8 cellular contexts compared by ENCODE assay signal in genomic region chr2:240567137-240567871, GRCh38. TPM values are rescaled to one million over a fixed set of nuclear protein-coding genes. Genes with fewer than 3 reads are reported as not detected.
DNase-seq lines count a peak whose midpoint lies in the region; ATAC-seq and TF ChIP-seq lines count a peak whose summit lies in the region.

No MANE protein-coding gene starts in this region.

- H3K4ac ChIP-seq in neuronal stem cell (ENCODE audit: low read length): peak overlapping the region; percentile 53

- H3K4me3 Mint-ChIP-seq in activated CD8-positive, alpha-beta T cell treated with anti-CD3 and anti-CD28 coated beads for 36 hours: peak overlapping the region; percentile 98

- POLR2A ChIA-PET in activated CD8-positive, alpha-beta T cell treated with anti-CD3 and anti-CD28 coated beads for 36 hours (lab: Charles Lee): interaction anchor here (1.0 to 13.3 kb wide), 4 partner anchors 13 to 585 kb away, joined by 3 to 118 read pairs (median 18); partner anchors contain the start of genes CAPN10 and GPR35

- peaks cover 2% of the 10 kb centered on the region for H3K79me1 ChIP-seq in neuronal stem cell (ENCODE audit: low read depth, low read length)

- peak overlapping the region; percentile 88 for H3K9ac ChIP-seq in neuronal stem cell (ENCODE audit: low read depth, low read length, poor library complexity)

- peak overlapping the region; percentile 98 for H2AK5ac ChIP-seq in neuronal stem cell (ENCODE audit: low read depth, low read length)

- peak overlapping the region; percentile 93 for H3K23ac ChIP-seq in neuronal stem cell (ENCODE audit: low read depth, low read length, poor library complexity)

- H4K91ac ChIP-seq in neuronal stem cell (ENCODE audit: low read depth, low read length, poor library complexity): no peak overlapping the region

- no peak for TF ChIP-seq POLR2A in esophagus squamous epithelium (IDR thresholded peaks at IDR 0.05)

- H3K4me2 ChIP-seq in neuronal stem cell (ENCODE audit: insufficient read depth, low read length, poor library complexity, severe bottlenecking): peak overlapping the region; percentile 66

- peaks cover 31% of the 10 kb centered on the region for H3K36me3 Mint-ChIP-seq in activated CD8-positive, alpha-beta T cell treated with anti-CD3 and anti-CD28 coated beads for 36 hours (ENCODE audit: low read depth)

- H3K4me1 Mint-ChIP-seq in activated CD8-positive, alpha-beta T cell treated with anti-CD3 and anti-CD28 coated beads for 36 hours (ENCODE audit: low read depth): peaks cover 55% of the 10 kb centered on the region

- H3K27ac Mint-ChIP-seq in activated CD8-positive, alpha-beta T cell treated with anti-CD3 and anti-CD28 coated beads for 36 hours: peak overlapping the region; percentile 95

- TF ChIP-seq CTCF in activated CD8-positive, alpha-beta T cell treated with anti-CD3 and anti-CD28 coated beads for 36 hours (IDR thresholded peaks at IDR 0.05): no peak
- TF ChIP-seq CTCF in esophagus squamous epithelium (IDR thresholded peaks at IDR 0.05): no peak

- peak overlapping the region; percentile 87 for H2BK5ac ChIP-seq in neuronal stem cell (ENCODE audit: low read length)

- H3K27ac ChIP-seq in esophagus squamous epithelium: peak overlapping the region; percentile 92 to 98 (median 97)
- H3K27ac ChIP-seq in neuronal stem cell (replicated peaks; ENCODE audit: low read length): no peak overlapping the region

- peak; percentile 59 for DNase-seq in activated T-cell treated with anti-CD3 and anti-CD28 coated beads, Interleukin-2, amount 50 U/mL, for 1 hour
- DNase-seq in activated T-cell treated with anti-CD3 and anti-CD28 coated beads for 4 hours: no peak
- peak; percentile 48 for DNase-seq in activated CD8-positive, alpha-beta T cell treated with anti-CD3 and anti-CD28 coated beads for 36 hours
- no peak for DNase-seq in esophagus squamous epithelium (lab: John Stamatoyannopoulos, UW)
- DNase-seq in neuronal stem cell (ENCODE audit: low spot score): no peak

- H3K36me3 ChIP-seq in esophagus squamous epithelium (peaks cover 0 to 18% (median 2%) of the 10 kb centered on the region in 3 donors), neuronal stem cell (replicated peaks in 1 of 2; ENCODE audit: control insufficient read depth in 2 of 2, insufficient read depth in 2 of 2, low read length in 2 of 2) (peaks cover 0 to 11% of the 10 kb centered on the region in 2 donors)

- H2BK15ac ChIP-seq in neuronal stem cell (ENCODE audit: low read length): peak overlapping the region; percentile 97

- peak overlapping the region; percentile 71 for H3K14ac ChIP-seq in neuronal stem cell (ENCODE audit: low read length)

- peaks cover 50 to 89% (median 51%) of the 10 kb centered on the region in 3 donors for H3K4me1 ChIP-seq in esophagus squamous epithelium
- H3K4me1 ChIP-seq in neuronal stem cell (ENCODE audit: control insufficient read depth in 2 of 2, insufficient read depth in 1 of 2, low read depth in 1 of 2, low read length in 2 of 2): peaks cover 25% of the 10 kb centered on the region in 2 donors

- no peak for ATAC-seq in activated CD8-positive, alpha-beta T cell treated with anti-CD3 and anti-CD28 coated beads for 36 hours
- ATAC-seq in HG02938 (IDR thresholded peaks at IDR 0.05; ENCODE audit: unreplicated experiment) (no peak), HG03280 (IDR thresholded peaks at IDR 0.05; ENCODE audit: unreplicated experiment) (no peak), HG02623 (IDR thresholded peaks at IDR 0.05; ENCODE audit: unreplicated experiment) (no peak)

- peak overlapping the region; percentile 97 for H2AFZ ChIP-seq in neuronal stem cell (ENCODE audit: low read length)

- CTCF ChIA-PET in activated CD8-positive, alpha-beta T cell treated with anti-CD3 and anti-CD28 coated beads for 36 hours (lab: Charles Lee): interaction anchor here (0.9 to 5.3 kb wide), 9 partner anchors 9 to 72 kb away, joined by 3 to 50 read pairs (median 15); partner anchors contain the start of gene CAPN10

- H3K4me3 ChIP-seq in esophagus squamous epithelium (peak overlapping the region; percentile 44 to 94 (median 75)), neuronal stem cell (ENCODE audit: low read length in 2 of 2) (peak overlapping the region; percentile 57 to 78)

- peak overlapping the region; percentile 96 for H3K18ac ChIP-seq in neuronal stem cell (ENCODE audit: low read length)

- intact Hi-C loops in activated CD8-positive, alpha-beta T cell treated with anti-CD3 and anti-CD28 coated beads for 36 hours (cut with micrococcal nuclease): loop anchor here (5.0 kb wide), 2 partner anchors 50 to 55 kb away; no protein-coding TSS in a partner anchor
- intact Hi-C loops in esophagus squamous epithelium (cut with DNase I): no loop called here

- 17 to 41% methylated on average over 6 to 18 of the region's 26 CpGs for WGBS in esophagus squamous epithelium, 2 donors
- WGBS in neuronal stem cell (ENCODE audit: extremely low coverage in 2 of 2, insufficient read length in 2 of 2, insufficient replicate concordance in 1 of 2), 2 donors: no CpG with 5 or more reads among the region's 26 CpGs

- H4K8ac ChIP-seq in neuronal stem cell (ENCODE audit: low read depth, low read length): no peak overlapping the region

- no peaks in the 10 kb centered on the region for H3K27me3 Mint-ChIP-seq in activated CD8-positive, alpha-beta T cell treated with anti-CD3 and anti-CD28 coated beads for 36 hours

- peak overlapping the region; percentile 94 for H2BK12ac ChIP-seq in neuronal stem cell (ENCODE audit: low read length)

- H3K9me3 Mint-ChIP-seq in activated CD8-positive, alpha-beta T cell treated with anti-CD3 and anti-CD28 coated beads for 36 hours: no peaks in the 10 kb centered on the region

- H2BK120ac ChIP-seq in neuronal stem cell (ENCODE audit: low read depth, low read length): peak overlapping the region; percentile 74

- H3K27me3 ChIP-seq in esophagus squamous epithelium (no peaks in the 10 kb centered on the region), neuronal stem cell (ENCODE audit: control insufficient read depth in 3 of 3, insufficient read depth in 3 of 3, low read depth in 1 of 3, low read length in 3 of 3) (peaks cover 0 to 32% (median 16%) of the 10 kb centered on the region in 3 experiments)

- H3K9me3 ChIP-seq in esophagus squamous epithelium: no peaks in the 10 kb centered on the region
- peaks cover 0 to 4% of the 10 kb centered on the region in 2 donors for H3K9me3 ChIP-seq in neuronal stem cell (replicated peaks in 1 of 2; ENCODE audit: control insufficient read depth in 2 of 2, insufficient read depth in 1 of 2, low read depth in 1 of 2, low read length in 2 of 2)

RNA-seq across cellular contexts. Expression of gene RNPEPL1, which starts 1.0 kb away (rescaled TPM):
- 10 to 100 TPM; 39.1 to 40.5 TPM for total RNA-seq in activated CD8-positive, alpha-beta T cell treated with anti-CD3 and anti-CD28 coated beads for 36 hours
- total RNA-seq in esophagus squamous epithelium: 10 to 100 TPM; 41.9 to 96.5 (median 48.1) TPM
- 15.2 TPM for polyA plus RNA-seq in neuronal stem cell (2013, experiment 1 of 2)
- polyA plus RNA-seq in neuronal stem cell (2013, experiment 2 of 2): 15.3 TPM

RNA-seq across cellular contexts. Expression of gene DUSP28, which starts 7.1 kb away (rescaled TPM):
- total RNA-seq in activated CD8-positive, alpha-beta T cell treated with anti-CD3 and anti-CD28 coated beads for 36 hours: 1 to 10 TPM; 4.5 to 6.2 TPM
- 10 to 100 TPM in 1 of 4 donors, 1 to 10 TPM in 3; 2.0 to 10.5 (median 5.3) TPM for total RNA-seq in esophagus squamous epithelium
- 3.8 TPM for polyA plus RNA-seq in neuronal stem cell (2013, experiment 1 of 2)
- polyA plus RNA-seq in neuronal stem cell (2013, experiment 2 of 2): 3.2 TPM

RNA-seq across cellular contexts. Expression of gene ANKMY1, which starts 9.5 kb away (rescaled TPM):
- 10 to 100 TPM; 14.5 to 18.6 TPM for total RNA-seq in activated CD8-positive, alpha-beta T cell treated with anti-CD3 and anti-CD28 coated beads for 36 hours
- 10 to 100 TPM in 3 of 4 donors, 1 to 10 TPM in 1; 8.2 to 23.8 (median 17.1) TPM for total RNA-seq in esophagus squamous epithelium
- polyA plus RNA-seq in neuronal stem cell (2013, experiment 1 of 2): 4.1 TPM
- 4.3 TPM for polyA plus RNA-seq in neuronal stem cell (2013, experiment 2 of 2)

RNA-seq across cellular contexts. Expression of gene CAPN10, which starts 19.2 kb away (rescaled TPM):
- total RNA-seq in activated CD8-positive, alpha-beta T cell treated with anti-CD3 and anti-CD28 coated beads for 36 hours: 10 to 100 TPM; 26.8 to 29.1 TPM
- 10 to 100 TPM in 3 of 4 donors, 1 to 10 TPM in 1; 9.9 to 23.3 (median 13.7) TPM for total RNA-seq in esophagus squamous epithelium
- polyA plus RNA-seq in neuronal stem cell (2013, experiment 1 of 2): 24.5 TPM
- polyA plus RNA-seq in neuronal stem cell (2013, experiment 2 of 2): 23.9 TPM

RNA-seq across cellular contexts. Expression of gene GPR35, which starts 58.0 kb away (rescaled TPM):
- 10 to 100 TPM; 14.4 to 14.6 TPM for total RNA-seq in activated CD8-positive, alpha-beta T cell treated with anti-CD3 and anti-CD28 coated beads for 36 hours
- 1 to 10 TPM in 3 of 4 donors, under 1 TPM in 1; 0.31 to 3.2 (median 1.3) TPM for total RNA-seq in esophagus squamous epithelium
- polyA plus RNA-seq in neuronal stem cell (2013, experiment 1 of 2): 0.92 TPM
- 0.96 TPM for polyA plus RNA-seq in neuronal stem cell (2013, experiment 2 of 2)

Comparison
In these comparisons a context has a peak if more than half of its experiments do, and no peak if none do; other contexts are left out.
1. DNase-seq: peak in activated T-cell treated with anti-CD3 and anti-CD28 coated beads, Interleukin-2, amount 50 U/mL, for 1 hour (single experiment) and activated CD8-positive, alpha-beta T cell treated with anti-CD3 and anti-CD28 coated beads for 36 hours (single experiment); none in activated T-cell treated with anti-CD3 and anti-CD28 coated beads for 4 hours (single experiment), esophagus squamous epithelium (single experiment) and neuronal stem cell (single experiment).